Comparison of ENCODE assay signal across 8 cellular contexts in genomic region chr7:95527033-95527775, GRCh38. TPM values are rescaled to one million over a fixed set of nuclear protein-coding genes. Genes with fewer than 3 reads are reported as not detected.
DNase-seq lines count a peak whose midpoint lies in the region; ATAC-seq, FAIRE-seq and TF ChIP-seq lines count a peak whose summit lies in the region.

No MANE protein-coding gene starts in this region.

- peak; percentile 96 to 97 for TF ChIP-seq RAD21 in K562 (CRISPR knock-in tag; conservative IDR thresholded peaks at IDR 0.05 in 1 of 2, IDR thresholded peaks at IDR 0.05 in 1 of 2)

- no peaks in the 10 kb centered on the region for H3K9me1 ChIP-seq in K562 (ENCODE audit: control insufficient read depth, insufficient read depth, low read length)

- no peak overlapping the region for H2AFZ ChIP-seq in K562 (ENCODE audit: low read depth, low read length)
- H2AFZ ChIP-seq in smooth muscle cell (ENCODE audit: low read depth) = no peak overlapping the region

- BruUV-seq in K562 (replicated peaks; lab: Mats Ljungman, UMichigan) = no TSS peak

- H3K4me3 ChIP-seq in AG04449 (ENCODE audit: low read depth, low read length) = no peak overlapping the region
- no peak overlapping the region for H3K4me3 ChIP-seq in GM12875 (ENCODE audit: low read depth, low read length)
- H3K4me3 ChIP-seq in K562 = no peak overlapping the region
- no peak overlapping the region for H3K4me3 ChIP-seq in smooth muscle cell

- TF ChIP-seq CTCF in AG04449 (IDR thresholded peaks at IDR 0.05; ENCODE audit: insufficient read depth, low read length, missing control alignments) = peak; percentile 84
- TF ChIP-seq CTCF in GM12875 (IDR thresholded peaks at IDR 0.05; ENCODE audit: borderline replicate concordance, insufficient read depth, low read depth, low read length) = peak; percentile 76
- peak; percentile 79 to 93 (median 91) for TF ChIP-seq CTCF in K562 (IDR thresholded peaks at IDR 0.05 in 2 of 3, conservative IDR thresholded peaks at IDR 0.05 in 1 of 3; ENCODE audit: insufficient read depth in 2 of 3, low read depth in 1 of 3, low read length in 3 of 3)
- TF ChIP-seq CTCF in smooth muscle cell (IDR thresholded peaks at IDR 0.05; ENCODE audit: borderline replicate concordance, insufficient read depth, poor library complexity, severe bottlenecking) = peak; percentile 91

- H3K4me1 ChIP-seq in K562 (replicated peaks in 1 of 2; ENCODE audit: control insufficient read depth in 2 of 2, insufficient read depth in 2 of 2, low read length in 2 of 2) = peaks cover 0 to 4% of the 10 kb centered on the region in 2 experiments; a peak in 1 of 5 replicates
- no peaks in the 10 kb centered on the region for H3K4me1 ChIP-seq in smooth muscle cell (ENCODE audit: low read depth)

- peak; percentile 83 for FAIRE-seq in K562 (lab: Jason Lieb, UNC)

- no peak for DNase-seq in AG04449 (ENCODE audit: low read depth, low spot score)
- DNase-seq in NCI-H460 (ENCODE audit: extremely low read depth, low read depth) = peak; percentile 76
- DNase-seq in K562 (ENCODE audit: extremely low read depth in 1 of 4, low spot score in 3 of 4) = peak; percentile 72 to 78 (median 74)
- peak; percentile 82 for DNase-seq in iPS-NIHi11 (ENCODE audit: low spot score)
- no peak for DNase-seq in smooth muscle cell (lab: John Stamatoyannopoulos, UW; ENCODE audit: unreplicated experiment)
- DNase-seq in activated CD4-positive, CD25-positive, alpha-beta regulatory T cell (lab: John Stamatoyannopoulos, UW) = no peak

- H4K20me1 ChIP-seq in K562 (replicated peaks; ENCODE audit: control insufficient read depth, insufficient read depth, low read length) = no peaks in the 10 kb centered on the region
- H4K20me1 ChIP-seq in smooth muscle cell (ENCODE audit: low read depth) = no peaks in the 10 kb centered on the region

- no peaks in the 10 kb centered on the region for H3K79me2 ChIP-seq in K562 (ENCODE audit: control insufficient read depth, insufficient read depth, low read length)
- no peaks in the 10 kb centered on the region for H3K79me2 ChIP-seq in smooth muscle cell (ENCODE audit: low read depth)

- WGBS in K562 (ENCODE audit: insufficient coverage, low coverage, missing lambda C conversion rate) = 4% methylated on average over 5 of the region's 5 CpGs
- WGBS in smooth muscle cell (ENCODE audit: low lambda C conversion rate) = 37% methylated on average over 5 of the region's 5 CpGs

- H3K9ac ChIP-seq in K562 (ENCODE audit: insufficient read depth in 1 of 2, low read depth in 2 of 2, low read length in 2 of 2) (no peak overlapping the region), smooth muscle cell (ENCODE audit: low read depth) (no peak overlapping the region)

- in situ Hi-C loops in K562 (cut with MboI) = no loop called here

- H3K36me3 ChIP-seq in K562 (ENCODE audit: control insufficient read depth, insufficient read depth, low read length) = no peaks in the 10 kb centered on the region
- H3K36me3 ChIP-seq in smooth muscle cell (ENCODE audit: low read depth) = no peaks in the 10 kb centered on the region

- no peak for TF ChIP-seq EP300 in K562 (IDR thresholded peaks at IDR 0.05; ENCODE audit: low read length)

- H3K27me3 ChIP-seq in K562 (ENCODE audit: control insufficient read depth in 2 of 2, insufficient read depth in 2 of 2, low read length in 2 of 2) = peaks cover 0 to 5% of the 10 kb centered on the region in 2 experiments; a peak in 1 of 5 replicates
- H3K27me3 ChIP-seq in smooth muscle cell (ENCODE audit: low read depth) = peaks cover 24% of the 10 kb centered on the region

- no peak for TF ChIP-seq POLR2A in K562 (conservative IDR thresholded peaks at IDR 0.05)

- H3K9me3 ChIP-seq in K562 (replicated peaks; ENCODE audit: control insufficient read depth, insufficient read depth, low read depth, low read length) (no peaks in the 10 kb centered on the region), smooth muscle cell (replicated peaks; ENCODE audit: low read depth) (no peaks in the 10 kb centered on the region)

- intact Hi-C loops in K562 (cut with micrococcal nuclease) = loop anchor here (1.0 to 2.0 kb wide), 4 partner anchors 16 to 344 kb away; no protein-coding TSS in a partner anchor

- POLR2A ChIA-PET in AG04449 (lab: Yijun Ruan, JAX) (no interaction called here), K562 (lab: Yijun Ruan, JAX) (interaction anchor here (1.0 kb wide), 1 partner anchor 155 kb away, joined by 3 read pairs; no protein-coding TSS in a partner anchor)

- no peaks in the 10 kb centered on the region for H3F3A ChIP-seq in smooth muscle cell (ENCODE audit: low read depth)

- ATAC-seq in HG03159 (IDR thresholded peaks at IDR 0.05; ENCODE audit: unreplicated experiment) (peak; percentile 75), K562 (peak; percentile 98)

- H3K27ac ChIP-seq in K562 (ENCODE audit: extremely low read depth, low read depth, low read length) = no peak overlapping the region
- H3K27ac ChIP-seq in smooth muscle cell (ENCODE audit: low read depth) = no peak overlapping the region

- H3K4me2 ChIP-seq in K562 (ENCODE audit: insufficient read depth, low read length) (no peak overlapping the region), smooth muscle cell (no peak overlapping the region)

- CTCF ChIA-PET in AG04449 (lab: Yijun Ruan, JAX) (interaction anchor here (1.1 to 18.1 kb wide), 14 partner anchors 10 to 344 kb away, joined by 3 to 556 read pairs (median 8); no protein-coding TSS in a partner anchor), K562 (lab: Yijun Ruan, JAX; ENCODE audit: low intra/inter-chr PET ratio) (interaction anchor here (0.5 to 4.0 kb wide), 7 partner anchors 15 to 344 kb away, joined by 3 to 50 read pairs (median 9); no protein-coding TSS in a partner anchor)

TF ChIP-seq in K562, 482 proteins besides CTCF, POLR2A, EP300 and RAD21 (continues in another document):
- peak in 2 of 3 experiments; percentile 20 to 51 for TF ChIP-seq YY1 (IDR thresholded peaks at IDR 0.05; ENCODE audit: borderline replicate concordance in 1 of 3, control insufficient read depth in 1 of 3, extremely low read depth in 1 of 3, insufficient read depth in 3 of 3, insufficient read length in 1 of 3, insufficient replicate concordance in 2 of 3, low read depth in 1 of 3, low read length in 2 of 3)
- no peak for TF ChIP-seq CBX3 (IDR thresholded peaks at IDR 0.05; ENCODE audit: borderline replicate concordance in 1 of 2, low read length in 2 of 2)
- peak; percentile 40; the same call in 1 of the 2 replicates for TF ChIP-seq STAG1 (CRISPR knock-in tag; IDR thresholded peaks at IDR 0.05; ENCODE audit: borderline replicate concordance)
- no peak for TF ChIP-seq MCM2 (IDR thresholded peaks at IDR 0.05; ENCODE audit: low read depth)
- peak; percentile 94 for TF ChIP-seq SMC3 (conservative IDR thresholded peaks at IDR 0.05; ENCODE audit: insufficient read depth, low read depth, low read length)
- no peak for TF ChIP-seq TAF15 (IDR thresholded peaks at IDR 0.05; ENCODE audit: low read depth, low read length)
- TF ChIP-seq ZNF431 (CRISPR knock-in tag; IDR thresholded peaks at IDR 0.05) = no peak
- no peak for TF ChIP-seq NFE2 (IDR thresholded peaks at IDR 0.05; ENCODE audit: low read depth)
- no peak for TF ChIP-seq ZBTB11 (CRISPR knock-in tag; IDR thresholded peaks at IDR 0.05)
- TF ChIP-seq NBN (IDR thresholded peaks at IDR 0.05; ENCODE audit: low read depth) = no peak
- TF ChIP-seq STAT5B (CRISPR knock-in tag; IDR thresholded peaks at IDR 0.05) = no peak

RNA-seq across cellular contexts. Expression of gene ASB4, which starts 41.5 kb away (rescaled TPM):
- 0.47 TPM in 1 of 2 replicates, not detected in the other for total RNA-seq in NCI-H460 (2014; rRNA removed; shearing (Covaris generic))
- 1.0 and 1.1 TPM in 2 replicates for polyA plus RNA-seq in NCI-H460 (2014; cell fraction: nucleus; rRNA removed)
- not detected in 2 replicates for total RNA-seq in K562 (2011; cell fraction: chromatin; rRNA removed; ENCODE audit: low replicate concordance)
- total RNA-seq in K562 (2011; cell fraction: nucleolus; rRNA removed) = not detected in 2 replicates
- total RNA-seq in K562 (2011; cell fraction: nucleoplasm; rRNA removed) = not detected in 2 replicates
- not detected in 2 replicates for total RNA-seq in K562 (2014; rRNA removed)
- not detected in 2 replicates for total RNA-seq in K562 (2014; rRNA removed; fragmentation: Illumina TruSeq; extraction: Trizol)
- 0.07 and 0.08 TPM in 2 replicates for total RNA-seq in K562 (2015; rRNA removed; fragmentation: Illumina TruSeq; extraction: Trizol)
- not detected in 2 replicates for total RNA-seq in K562 (2021)
- 0.03 TPM in 1 of 2 replicates, not detected in the other for polyA plus RNA-seq in K562 (2011; rRNA removed)
- not detected in 2 replicates for polyA plus RNA-seq in K562 (2011; cell fraction: cytosol; rRNA removed)
- polyA plus RNA-seq in K562 (2011; cell fraction: nucleus; rRNA removed) = not detected in 2 replicates
- 0.07 TPM in 1 of 2 replicates, not detected in the other for polyA plus RNA-seq in K562 (2012)
- polyA plus RNA-seq in K562 (2014; fragmentation: Illumina TruSeq; extraction: Trizol) = not detected in 2 replicates
- not detected for polyA plus RNA-seq in K562 (2014; fragmentation: Nextera tagmentation; extraction: Ambion mirVana)
- polyA plus RNA-seq in K562 (2014; rRNA removed) = not detected in 2 replicates
- not detected in 2 replicates for polyA minus RNA-seq in K562 (2011; rRNA and poly(A)+ RNA removed)
- polyA minus RNA-seq in K562 (2011; cell fraction: cytosol; rRNA and poly(A)+ RNA removed) = not detected in 2 replicates
- polyA minus RNA-seq in K562 (2011; cell fraction: nucleus; rRNA and poly(A)+ RNA removed) = not detected in 2 replicates
- not detected in 2 replicates for total RNA-seq in smooth muscle cell
- not detected in 2 replicates for polyA plus RNA-seq in smooth muscle cell

Comparison
In these comparisons a context has a peak if more than half of its experiments do, and no peak if none do; other contexts are left out.
1. DNase-seq: peak in NCI-H460 (single experiment), K562 (4 of 4) and iPS-NIHi11 (single experiment); none in AG04449 (single experiment), smooth muscle cell (single experiment) and activated CD4-positive, CD25-positive, alpha-beta regulatory T cell (0 of 4).
2. Peak in every context shown above with its lines, with median percentiles within 50 percentile points of each other: CTCF ChIP-seq.